Comparison of ENCODE assay signal across 1 cellular context in the genomic region with DNA sequence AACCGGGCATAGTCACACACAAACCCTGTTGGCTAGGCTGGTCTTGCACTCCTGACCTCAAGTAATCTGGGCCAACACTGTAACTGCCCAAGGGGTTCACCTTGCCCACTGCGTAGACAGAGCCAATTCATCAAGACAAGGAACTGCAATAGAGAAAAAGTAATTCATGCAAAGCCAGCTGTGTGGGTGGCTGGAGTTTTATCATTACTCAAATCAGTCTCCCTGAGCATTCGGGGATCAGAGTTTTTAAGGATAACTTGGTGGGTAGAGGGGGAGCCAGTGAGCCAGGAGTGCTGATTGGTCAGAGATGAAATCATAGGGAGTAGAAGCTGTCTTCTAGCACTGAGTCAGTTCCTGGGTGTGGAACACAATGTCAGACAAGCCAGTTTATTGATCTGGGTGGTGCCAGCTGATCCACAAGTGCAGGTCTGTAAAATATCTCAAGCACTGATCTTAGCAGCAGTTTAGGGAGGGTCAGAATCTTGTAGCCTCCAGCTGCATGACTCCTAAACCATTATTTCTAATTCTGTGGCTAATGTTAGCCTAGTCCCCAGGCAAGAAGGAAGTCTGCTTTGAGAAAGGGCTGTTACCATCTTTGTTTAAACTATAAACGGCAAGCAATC.
TF ChIP-seq lines count a peak whose summit lies in the region.

No MANE protein-coding gene starts in this region.

TF ChIP-seq in K562, 482 proteins besides CTCF, POLR2A, EP300 and RAD21 (continued from another document and continues in another):
- TF ChIP-seq, protein P1, sequence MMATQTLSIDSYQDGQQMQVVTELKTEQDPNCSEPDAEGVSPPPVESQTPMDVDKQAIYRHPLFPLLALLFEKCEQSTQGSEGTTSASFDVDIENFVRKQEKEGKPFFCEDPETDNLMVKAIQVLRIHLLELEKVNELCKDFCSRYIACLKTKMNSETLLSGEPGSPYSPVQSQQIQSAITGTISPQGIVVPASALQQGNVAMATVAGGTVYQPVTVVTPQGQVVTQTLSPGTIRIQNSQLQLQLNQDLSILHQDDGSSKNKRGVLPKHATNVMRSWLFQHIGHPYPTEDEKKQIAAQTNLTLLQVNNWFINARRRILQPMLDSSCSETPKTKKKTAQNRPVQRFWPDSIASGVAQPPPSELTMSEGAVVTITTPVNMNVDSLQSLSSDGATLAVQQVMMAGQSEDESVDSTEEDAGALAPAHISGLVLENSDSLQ (IDR thresholded peaks at IDR 0.05): 0 out of 2 replicates have a peak, but pooled peaks have one; percentile 31
- no peak for TF ChIP-seq ZFPM2 (CRISPR knock-in tag; IDR thresholded peaks at IDR 0.05)
- TF ChIP-seq, protein P2, sequence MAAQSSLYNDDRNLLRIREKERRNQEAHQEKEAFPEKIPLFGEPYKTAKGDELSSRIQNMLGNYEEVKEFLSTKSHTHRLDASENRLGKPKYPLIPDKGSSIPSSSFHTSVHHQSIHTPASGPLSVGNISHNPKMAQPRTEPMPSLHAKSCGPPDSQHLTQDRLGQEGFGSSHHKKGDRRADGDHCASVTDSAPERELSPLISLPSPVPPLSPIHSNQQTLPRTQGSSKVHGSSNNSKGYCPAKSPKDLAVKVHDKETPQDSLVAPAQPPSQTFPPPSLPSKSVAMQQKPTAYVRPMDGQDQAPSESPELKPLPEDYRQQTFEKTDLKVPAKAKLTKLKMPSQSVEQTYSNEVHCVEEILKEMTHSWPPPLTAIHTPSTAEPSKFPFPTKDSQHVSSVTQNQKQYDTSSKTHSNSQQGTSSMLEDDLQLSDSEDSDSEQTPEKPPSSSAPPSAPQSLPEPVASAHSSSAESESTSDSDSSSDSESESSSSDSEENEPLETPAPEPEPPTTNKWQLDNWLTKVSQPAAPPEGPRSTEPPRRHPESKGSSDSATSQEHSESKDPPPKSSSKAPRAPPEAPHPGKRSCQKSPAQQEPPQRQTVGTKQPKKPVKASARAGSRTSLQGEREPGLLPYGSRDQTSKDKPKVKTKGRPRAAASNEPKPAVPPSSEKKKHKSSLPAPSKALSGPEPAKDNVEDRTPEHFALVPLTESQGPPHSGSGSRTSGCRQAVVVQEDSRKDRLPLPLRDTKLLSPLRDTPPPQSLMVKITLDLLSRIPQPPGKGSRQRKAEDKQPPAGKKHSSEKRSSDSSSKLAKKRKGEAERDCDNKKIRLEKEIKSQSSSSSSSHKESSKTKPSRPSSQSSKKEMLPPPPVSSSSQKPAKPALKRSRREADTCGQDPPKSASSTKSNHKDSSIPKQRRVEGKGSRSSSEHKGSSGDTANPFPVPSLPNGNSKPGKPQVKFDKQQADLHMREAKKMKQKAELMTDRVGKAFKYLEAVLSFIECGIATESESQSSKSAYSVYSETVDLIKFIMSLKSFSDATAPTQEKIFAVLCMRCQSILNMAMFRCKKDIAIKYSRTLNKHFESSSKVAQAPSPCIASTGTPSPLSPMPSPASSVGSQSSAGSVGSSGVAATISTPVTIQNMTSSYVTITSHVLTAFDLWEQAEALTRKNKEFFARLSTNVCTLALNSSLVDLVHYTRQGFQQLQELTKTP (IDR thresholded peaks at IDR 0.05; ENCODE audit: low read depth in 1 of 2, partially characterized antibody in 2 of 2): peak in 1 of 2 experiments; percentile 13
- peak; percentile 42; the same call in 1 of the 2 replicates for TF ChIP-seq MTA1 (IDR thresholded peaks at IDR 0.05; ENCODE audit: borderline replicate concordance)
- TF ChIP-seq, protein P3, sequence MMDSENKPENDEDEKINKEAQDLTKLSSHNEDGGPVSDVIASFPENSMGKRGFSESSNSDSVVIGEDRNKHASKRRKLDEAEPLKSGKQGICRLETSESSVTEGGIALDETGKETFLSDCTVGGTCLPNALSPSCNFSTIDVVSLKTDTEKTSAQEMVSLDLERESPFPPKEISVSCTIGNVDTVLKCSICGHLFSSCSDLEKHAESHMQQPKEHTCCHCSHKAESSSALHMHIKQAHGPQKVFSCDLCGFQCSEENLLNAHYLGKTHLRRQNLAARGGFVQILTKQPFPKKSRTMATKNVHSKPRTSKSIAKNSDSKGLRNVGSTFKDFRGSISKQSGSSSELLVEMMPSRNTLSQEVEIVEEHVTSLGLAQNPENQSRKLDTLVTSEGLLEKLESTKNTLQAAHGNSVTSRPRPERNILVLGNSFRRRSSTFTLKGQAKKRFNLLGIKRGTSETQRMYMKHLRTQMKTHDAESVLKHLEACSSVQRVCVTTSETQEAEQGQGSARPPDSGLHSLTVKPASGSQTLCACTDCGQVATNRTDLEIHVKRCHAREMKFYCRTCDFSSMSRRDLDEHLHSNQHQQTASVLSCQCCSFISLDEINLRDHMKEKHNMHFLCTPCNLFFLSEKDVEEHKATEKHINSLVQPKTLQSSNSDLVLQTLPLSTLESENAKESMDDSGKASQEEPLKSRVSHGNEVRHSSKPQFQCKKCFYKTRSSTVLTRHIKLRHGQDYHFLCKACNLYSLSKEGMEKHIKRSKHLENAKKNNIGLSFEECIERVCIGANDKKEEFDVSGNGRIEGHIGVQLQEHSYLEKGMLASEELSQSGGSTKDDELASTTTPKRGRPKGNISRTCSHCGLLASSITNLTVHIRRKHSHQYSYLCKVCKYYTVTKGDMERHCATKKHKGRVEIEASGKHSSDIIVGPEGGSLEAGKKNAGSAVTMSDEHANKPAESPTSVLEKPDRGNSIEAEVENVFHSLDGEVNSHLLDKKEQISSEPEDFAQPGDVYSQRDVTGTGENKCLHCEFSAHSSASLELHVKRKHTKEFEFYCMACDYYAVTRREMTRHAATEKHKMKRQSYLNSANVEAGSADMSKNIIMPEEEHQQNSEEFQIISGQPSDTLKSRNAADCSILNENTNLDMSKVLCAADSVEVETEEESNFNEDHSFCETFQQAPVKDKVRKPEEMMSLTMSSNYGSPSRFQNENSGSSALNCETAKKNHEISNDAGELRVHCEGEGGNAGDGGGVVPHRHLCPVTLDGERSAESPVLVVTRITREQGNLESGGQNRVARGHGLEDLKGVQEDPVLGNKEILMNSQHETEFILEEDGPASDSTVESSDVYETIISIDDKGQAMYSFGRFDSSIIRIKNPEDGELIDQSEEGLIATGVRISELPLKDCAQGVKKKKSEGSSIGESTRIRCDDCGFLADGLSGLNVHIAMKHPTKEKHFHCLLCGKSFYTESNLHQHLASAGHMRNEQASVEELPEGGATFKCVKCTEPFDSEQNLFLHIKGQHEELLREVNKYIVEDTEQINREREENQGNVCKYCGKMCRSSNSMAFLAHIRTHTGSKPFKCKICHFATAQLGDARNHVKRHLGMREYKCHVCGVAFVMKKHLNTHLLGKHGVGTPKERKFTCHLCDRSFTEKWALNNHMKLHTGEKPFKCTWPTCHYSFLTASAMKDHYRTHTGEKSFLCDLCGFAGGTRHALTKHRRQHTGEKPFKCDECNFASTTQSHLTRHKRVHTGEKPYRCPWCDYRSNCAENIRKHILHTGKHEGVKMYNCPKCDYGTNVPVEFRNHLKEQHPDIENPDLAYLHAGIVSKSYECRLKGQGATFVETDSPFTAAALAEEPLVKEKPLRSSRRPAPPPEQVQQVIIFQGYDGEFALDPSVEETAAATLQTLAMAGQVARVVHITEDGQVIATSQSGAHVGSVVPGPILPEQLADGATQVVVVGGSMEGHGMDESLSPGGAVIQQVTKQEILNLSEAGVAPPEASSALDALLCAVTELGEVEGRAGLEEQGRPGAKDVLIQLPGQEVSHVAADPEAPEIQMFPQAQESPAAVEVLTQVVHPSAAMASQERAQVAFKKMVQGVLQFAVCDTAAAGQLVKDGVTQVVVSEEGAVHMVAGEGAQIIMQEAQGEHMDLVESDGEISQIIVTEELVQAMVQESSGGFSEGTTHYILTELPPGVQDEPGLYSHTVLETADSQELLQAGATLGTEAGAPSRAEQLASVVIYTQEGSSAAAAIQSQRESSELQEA (IDR thresholded peaks at IDR 0.05; ENCODE audit: low read depth): no peak
- TF ChIP-seq ARID1B (IDR thresholded peaks at IDR 0.05): peak; percentile 57
- 0 out of 2 replicates have a peak, but pooled peaks have one; percentile 45 for TF ChIP-seq MEF2D (tag; conservative IDR thresholded peaks at IDR 0.05; ENCODE audit: low read depth)
- TF ChIP-seq, protein P4, sequence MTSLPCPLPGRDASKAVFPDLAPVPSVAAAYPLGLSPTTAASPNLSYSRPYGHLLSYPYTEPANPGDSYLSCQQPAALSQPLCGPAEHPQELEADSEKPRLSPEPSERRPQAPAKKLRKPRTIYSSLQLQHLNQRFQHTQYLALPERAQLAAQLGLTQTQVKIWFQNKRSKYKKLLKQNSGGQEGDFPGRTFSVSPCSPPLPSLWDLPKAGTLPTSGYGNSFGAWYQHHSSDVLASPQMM (CRISPR knock-in tag; IDR thresholded peaks at IDR 0.05): no peak
- peak; percentile 79; the same call in 1 of the 2 replicates for TF ChIP-seq SMARCA4 (IDR thresholded peaks at IDR 0.05)
- TF ChIP-seq KDM1A (IDR thresholded peaks at IDR 0.05): no peak
- no peak for TF ChIP-seq NONO (IDR thresholded peaks at IDR 0.05; ENCODE audit: low read depth in 2 of 2, low read length in 1 of 2)
- TF ChIP-seq SOX6 (IDR thresholded peaks at IDR 0.05): peak; percentile 57; the same call in 1 of the 2 replicates
- TF ChIP-seq, protein P5, sequence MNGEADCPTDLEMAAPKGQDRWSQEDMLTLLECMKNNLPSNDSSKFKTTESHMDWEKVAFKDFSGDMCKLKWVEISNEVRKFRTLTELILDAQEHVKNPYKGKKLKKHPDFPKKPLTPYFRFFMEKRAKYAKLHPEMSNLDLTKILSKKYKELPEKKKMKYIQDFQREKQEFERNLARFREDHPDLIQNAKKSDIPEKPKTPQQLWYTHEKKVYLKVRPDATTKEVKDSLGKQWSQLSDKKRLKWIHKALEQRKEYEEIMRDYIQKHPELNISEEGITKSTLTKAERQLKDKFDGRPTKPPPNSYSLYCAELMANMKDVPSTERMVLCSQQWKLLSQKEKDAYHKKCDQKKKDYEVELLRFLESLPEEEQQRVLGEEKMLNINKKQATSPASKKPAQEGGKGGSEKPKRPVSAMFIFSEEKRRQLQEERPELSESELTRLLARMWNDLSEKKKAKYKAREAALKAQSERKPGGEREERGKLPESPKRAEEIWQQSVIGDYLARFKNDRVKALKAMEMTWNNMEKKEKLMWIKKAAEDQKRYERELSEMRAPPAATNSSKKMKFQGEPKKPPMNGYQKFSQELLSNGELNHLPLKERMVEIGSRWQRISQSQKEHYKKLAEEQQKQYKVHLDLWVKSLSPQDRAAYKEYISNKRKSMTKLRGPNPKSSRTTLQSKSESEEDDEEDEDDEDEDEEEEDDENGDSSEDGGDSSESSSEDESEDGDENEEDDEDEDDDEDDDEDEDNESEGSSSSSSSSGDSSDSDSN (IDR thresholded peaks at IDR 0.05; ENCODE audit: borderline replicate concordance in 1 of 2, low read depth in 2 of 2, low read length in 2 of 2): no peak
- TF ChIP-seq, protein P6, sequence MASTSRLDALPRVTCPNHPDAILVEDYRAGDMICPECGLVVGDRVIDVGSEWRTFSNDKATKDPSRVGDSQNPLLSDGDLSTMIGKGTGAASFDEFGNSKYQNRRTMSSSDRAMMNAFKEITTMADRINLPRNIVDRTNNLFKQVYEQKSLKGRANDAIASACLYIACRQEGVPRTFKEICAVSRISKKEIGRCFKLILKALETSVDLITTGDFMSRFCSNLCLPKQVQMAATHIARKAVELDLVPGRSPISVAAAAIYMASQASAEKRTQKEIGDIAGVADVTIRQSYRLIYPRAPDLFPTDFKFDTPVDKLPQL (IDR thresholded peaks at IDR 0.05; ENCODE audit: extremely low read depth, insufficient read length): no peak
- TF ChIP-seq KLF10 (CRISPR knock-in tag; IDR thresholded peaks at IDR 0.05): no peak
- TF ChIP-seq ZEB2 (IDR thresholded peaks at IDR 0.05): peak; percentile 38; the same call in 1 of the 2 replicates
- TF ChIP-seq NR1H2 (CRISPR knock-in tag; IDR thresholded peaks at IDR 0.05): no peak
- peak; percentile 26 for TF ChIP-seq MEIS2 (IDR thresholded peaks at IDR 0.05; ENCODE audit: partially characterized antibody)
- peak; percentile 75 for TF ChIP-seq JUND (IDR thresholded peaks at IDR 0.05; ENCODE audit: borderline replicate concordance, low read depth, low read length)
- no peak; the same call in 2 of the 3 replicates for TF ChIP-seq JUND (tag; IDR thresholded peaks at IDR 0.05; ENCODE audit: borderline replicate concordance, low read depth, low read length)
- TF ChIP-seq DACH1 (IDR thresholded peaks at IDR 0.05; ENCODE audit: partially characterized antibody): peak; percentile 67
- TF ChIP-seq, protein P7, sequence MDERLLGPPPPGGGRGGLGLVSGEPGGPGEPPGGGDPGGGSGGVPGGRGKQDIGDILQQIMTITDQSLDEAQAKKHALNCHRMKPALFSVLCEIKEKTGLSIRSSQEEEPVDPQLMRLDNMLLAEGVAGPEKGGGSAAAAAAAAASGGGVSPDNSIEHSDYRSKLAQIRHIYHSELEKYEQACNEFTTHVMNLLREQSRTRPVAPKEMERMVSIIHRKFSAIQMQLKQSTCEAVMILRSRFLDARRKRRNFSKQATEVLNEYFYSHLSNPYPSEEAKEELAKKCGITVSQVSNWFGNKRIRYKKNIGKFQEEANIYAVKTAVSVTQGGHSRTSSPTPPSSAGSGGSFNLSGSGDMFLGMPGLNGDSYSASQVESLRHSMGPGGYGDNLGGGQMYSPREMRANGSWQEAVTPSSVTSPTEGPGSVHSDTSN (CRISPR knock-in tag; IDR thresholded peaks at IDR 0.05; ENCODE audit: low read depth): no peak
- TF ChIP-seq, protein P7 (tag; conservative IDR thresholded peaks at IDR 0.05; ENCODE audit: low read depth): peak; percentile 19; the same call in 1 of the 2 replicates
- TF ChIP-seq, protein P8, sequence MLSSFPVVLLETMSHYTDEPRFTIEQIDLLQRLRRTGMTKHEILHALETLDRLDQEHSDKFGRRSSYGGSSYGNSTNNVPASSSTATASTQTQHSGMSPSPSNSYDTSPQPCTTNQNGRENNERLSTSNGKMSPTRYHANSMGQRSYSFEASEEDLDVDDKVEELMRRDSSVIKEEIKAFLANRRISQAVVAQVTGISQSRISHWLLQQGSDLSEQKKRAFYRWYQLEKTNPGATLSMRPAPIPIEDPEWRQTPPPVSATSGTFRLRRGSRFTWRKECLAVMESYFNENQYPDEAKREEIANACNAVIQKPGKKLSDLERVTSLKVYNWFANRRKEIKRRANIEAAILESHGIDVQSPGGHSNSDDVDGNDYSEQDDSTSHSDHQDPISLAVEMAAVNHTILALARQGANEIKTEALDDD (IDR thresholded peaks at IDR 0.05): peak; percentile 75
- TF ChIP-seq, protein P9, sequence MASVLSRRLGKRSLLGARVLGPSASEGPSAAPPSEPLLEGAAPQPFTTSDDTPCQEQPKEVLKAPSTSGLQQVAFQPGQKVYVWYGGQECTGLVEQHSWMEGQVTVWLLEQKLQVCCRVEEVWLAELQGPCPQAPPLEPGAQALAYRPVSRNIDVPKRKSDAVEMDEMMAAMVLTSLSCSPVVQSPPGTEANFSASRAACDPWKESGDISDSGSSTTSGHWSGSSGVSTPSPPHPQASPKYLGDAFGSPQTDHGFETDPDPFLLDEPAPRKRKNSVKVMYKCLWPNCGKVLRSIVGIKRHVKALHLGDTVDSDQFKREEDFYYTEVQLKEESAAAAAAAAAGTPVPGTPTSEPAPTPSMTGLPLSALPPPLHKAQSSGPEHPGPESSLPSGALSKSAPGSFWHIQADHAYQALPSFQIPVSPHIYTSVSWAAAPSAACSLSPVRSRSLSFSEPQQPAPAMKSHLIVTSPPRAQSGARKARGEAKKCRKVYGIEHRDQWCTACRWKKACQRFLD (CRISPR knock-in tag; IDR thresholded peaks at IDR 0.05): peak; percentile 56; the same call in 1 of the 2 replicates
- no peak for TF ChIP-seq ZNF121 (CRISPR knock-in tag; conservative IDR thresholded peaks at IDR 0.05)
